In genomic region chr15:86040360-86041095, GRCh38 we compare ENCODE assay signal across 30 cellular contexts. TPM values are rescaled to one million over a fixed set of nuclear protein-coding genes. Genes with fewer than 3 reads are reported as not detected.
DNase-seq lines count a peak whose midpoint lies in the region; ATAC-seq and TF ChIP-seq lines count a peak whose summit lies in the region.
"Had no signal": no experiment of that assay in that cellular context is flagged by ENCODE, and none has a peak within 500 bp of the region (broad histone marks: within the 10 kb centered on the region; RNA-seq: fewer than 3 reads in every experiment).

No MANE protein-coding gene starts in this region.

- H2AFZ ChIP-seq in H9 (ENCODE audit: low read length), result no peak overlapping the region
- H2AFZ ChIP-seq: hepatocyte had no signal

- no peaks in the 10 kb centered on the region for H4K20me1 ChIP-seq in H9 (ENCODE audit: control insufficient read depth, insufficient read depth, insufficient read length)

- H2BK5ac ChIP-seq in H9 (ENCODE audit: insufficient read length, low read length), result no peak overlapping the region

- H3K14ac ChIP-seq in H9 (ENCODE audit: insufficient read depth, low read length), result no peak overlapping the region

- no peak for ATAC-seq in activated T-cell treated with anti-CD3 and anti-CD28 coated beads, Interleukin-2, amount 50 U/mL, for 4 hours
- no peak for ATAC-seq in foreskin keratinocyte
- ATAC-seq: gastrocnemius medialis; naive thymus-derived CD4-positive, alpha-beta T cell; right cardiac atrium; stimulated activated effector memory CD8-positive, alpha-beta T cell treated with anti-CD3 and anti-CD28 coated beads, Interleukin-12 subunit alpha, Interleukin-12 subunit beta, amount 100 ng/mL, for 72 hours had no signal

- H4K5ac ChIP-seq in H9 (ENCODE audit: insufficient read length, low read depth, low read length), result no peak overlapping the region

- no peak overlapping the region for H3K56ac ChIP-seq in H9 (ENCODE audit: insufficient read length, low read depth, low read length)

- H3K4me1 Mint-ChIP-seq in H9 (peaks cover 32 to 39% of the 10 kb centered on the region in 2 experiments), brain (peaks cover 36% of the 10 kb centered on the region)
- no peaks in the 10 kb centered on the region for H3K4me1 Mint-ChIP-seq in activated T-cell treated with anti-CD3 and anti-CD28 coated beads, Interleukin-2, amount 50 U/mL, for 4 hours (ENCODE audit: low read depth)
- H3K4me1 Mint-ChIP-seq: activated CD4-positive, alpha-beta T cell treated with anti-CD3 and anti-CD28 coated beads, Interleukin-2, amount 10 ng/mL, durations not matched to agents 7 days and 5 days; activated naive CD4-positive, alpha-beta T cell treated with anti-CD3 and anti-CD28 coated beads, Interleukin-2, amount 10 ng/mL, durations not matched to agents 7 days and 5 days; stimulated activated effector memory CD8-positive, alpha-beta T cell treated with anti-CD3 and anti-CD28 coated beads, Interleukin-12 subunit alpha, Interleukin-12 subunit beta, amount 100 ng/mL, for 72 hours had no signal

- no peak overlapping the region for H2BK20ac ChIP-seq in H9 (ENCODE audit: low read depth, low read length, poor library complexity, severe bottlenecking)

- H3T11ph ChIP-seq in H9 (ENCODE audit: low read length), result no peak overlapping the region

- H3K18ac ChIP-seq in H9 (ENCODE audit: insufficient read length, low read depth, low read length), result no peak overlapping the region

- no peaks in the 10 kb centered on the region for H3K79me2 ChIP-seq in H9 (ENCODE audit: insufficient read depth, low read length)
- H3K79me2 ChIP-seq: hepatocyte had no signal

- H3K4me2 ChIP-seq in H9 (ENCODE audit: insufficient read depth, insufficient read length, low read length), result no peak overlapping the region
- H3K4me2 ChIP-seq: hepatocyte had no signal

- H3K27ac Mint-ChIP-seq in H9 (peak overlapping the region in 1 of 3 experiments; percentile 52; a peak in 2 of 7 replicates), brain (peak overlapping the region; percentile 66 to 97 (median 90))
- H3K27ac Mint-ChIP-seq: activated CD4-positive, alpha-beta T cell treated with anti-CD3 and anti-CD28 coated beads, Interleukin-2, amount 10 ng/mL, durations not matched to agents 7 days and 5 days; activated naive CD4-positive, alpha-beta T cell treated with anti-CD3 and anti-CD28 coated beads, Interleukin-2, amount 10 ng/mL, durations not matched to agents 7 days and 5 days; naive thymus-derived CD4-positive, alpha-beta T cell; stimulated activated effector memory CD8-positive, alpha-beta T cell treated with anti-CD3 and anti-CD28 coated beads, Interleukin-12 subunit alpha, Interleukin-12 subunit beta, amount 100 ng/mL, for 72 hours had no signal

- no peak overlapping the region for H3K9ac ChIP-seq in H9 (ENCODE audit: extremely low read depth, insufficient read length, low read length)

- no CpG with 5 or more reads among the region's 6 CpGs for WGBS in H9 (ENCODE audit: extremely low coverage, insufficient read length, low lambda C conversion rate)

- peak overlapping the region in 1 of 2 experiments; percentile 25; a peak in 1 of 5 replicates for H3K4me3 Mint-ChIP-seq in H9
- peak overlapping the region in 1 of 5 experiments; percentile 59 for H3K4me3 Mint-ChIP-seq in brain
- H3K4me3 Mint-ChIP-seq in activated T-cell treated with anti-CD3 and anti-CD28 coated beads, Interleukin-2, amount 50 U/mL, for 4 hours, result no peak overlapping the region
- H3K4me3 Mint-ChIP-seq: activated CD4-positive, alpha-beta T cell treated with anti-CD3 and anti-CD28 coated beads, Interleukin-2, amount 10 ng/mL, durations not matched to agents 7 days and 5 days; activated naive CD4-positive, alpha-beta T cell treated with anti-CD3 and anti-CD28 coated beads, Interleukin-2, amount 10 ng/mL, durations not matched to agents 7 days and 5 days; naive thymus-derived CD4-positive, alpha-beta T cell; stimulated activated effector memory CD8-positive, alpha-beta T cell treated with anti-CD3 and anti-CD28 coated beads, Interleukin-12 subunit alpha, Interleukin-12 subunit beta, amount 100 ng/mL, for 72 hours had no signal

- H3K79me1 ChIP-seq in H9 (ENCODE audit: insufficient read depth, low read depth, low read length, poor library complexity, severe bottlenecking), result no peaks in the 10 kb centered on the region

- H3K27me3 Mint-ChIP-seq in H9 (ENCODE audit: low read depth) (peaks cover 2% of the 10 kb centered on the region), brain (no peaks in the 10 kb centered on the region)
- H3K27me3 Mint-ChIP-seq in activated T-cell treated with anti-CD3 and anti-CD28 coated beads, Interleukin-2, amount 50 U/mL, for 4 hours (ENCODE audit: low read depth), result peaks cover 17% of the 10 kb centered on the region

- no peak overlapping the region for H3K23ac ChIP-seq in H9 (ENCODE audit: insufficient read length, low read depth, low read length)

- H3K27me3 ChIP-seq in H9 (ENCODE audit: insufficient read depth, low read length) (no peaks in the 10 kb centered on the region), foreskin keratinocyte (no peaks in the 10 kb centered on the region)
- H3K27me3 ChIP-seq: gastrocnemius medialis, hepatocyte, Peyer's patch, upper lobe of left lung had no signal

- H4K8ac ChIP-seq in H9 (replicated peaks; ENCODE audit: insufficient read length, low read depth, low read length), result no peak overlapping the region

- H2AK5ac ChIP-seq in H9 (ENCODE audit: insufficient read length, low read length), result no peak overlapping the region

- no peak overlapping the region for H3K27ac ChIP-seq in H9 (ENCODE audit: insufficient read length, low read depth, low read length)
- H3K27ac ChIP-seq in foreskin keratinocyte, result no peak overlapping the region
- H3K27ac ChIP-seq: esophagus muscularis mucosa, gastrocnemius medialis, hepatocyte, HL-60, left ventricle myocardium inferior, Peyer's patch, upper lobe of left lung had no signal

- H2BK12ac ChIP-seq in H9 (ENCODE audit: insufficient read length, low read depth, low read length), result no peak overlapping the region

- H3K36me3 Mint-ChIP-seq in H9 (ENCODE audit: insufficient read depth in 1 of 3, low read depth in 3 of 3) (no peaks in the 10 kb centered on the region; a peak in 1 of 7 replicates), brain (no peaks in the 10 kb centered on the region)
- no peaks in the 10 kb centered on the region for H3K36me3 Mint-ChIP-seq in activated T-cell treated with anti-CD3 and anti-CD28 coated beads, Interleukin-2, amount 50 U/mL, for 4 hours (ENCODE audit: insufficient read depth)
- H3K36me3 Mint-ChIP-seq: activated naive CD4-positive, alpha-beta T cell treated with anti-CD3 and anti-CD28 coated beads, Interleukin-2, amount 10 ng/mL, durations not matched to agents 7 days and 5 days; naive thymus-derived CD4-positive, alpha-beta T cell; stimulated activated effector memory CD8-positive, alpha-beta T cell treated with anti-CD3 and anti-CD28 coated beads, Interleukin-12 subunit alpha, Interleukin-12 subunit beta, amount 100 ng/mL, for 72 hours had no signal

- H3K9me3 Mint-ChIP-seq in H9 (no peaks in the 10 kb centered on the region), brain (no peaks in the 10 kb centered on the region)
- H3K9me3 Mint-ChIP-seq in activated T-cell treated with anti-CD3 and anti-CD28 coated beads, Interleukin-2, amount 50 U/mL, for 4 hours, result no peaks in the 10 kb centered on the region
- H3K9me3 Mint-ChIP-seq: activated CD4-positive, alpha-beta T cell treated with anti-CD3 and anti-CD28 coated beads, Interleukin-2, amount 10 ng/mL, durations not matched to agents 7 days and 5 days; activated naive CD4-positive, alpha-beta T cell treated with anti-CD3 and anti-CD28 coated beads, Interleukin-2, amount 10 ng/mL, durations not matched to agents 7 days and 5 days; naive thymus-derived CD4-positive, alpha-beta T cell; stimulated activated effector memory CD8-positive, alpha-beta T cell treated with anti-CD3 and anti-CD28 coated beads, Interleukin-12 subunit alpha, Interleukin-12 subunit beta, amount 100 ng/mL, for 72 hours had no signal

- H2BK120ac ChIP-seq in H9 (ENCODE audit: low read depth, low read length, poor library complexity, severe bottlenecking), result no peak overlapping the region

- H3K4me1 ChIP-seq in H9 (ENCODE audit: insufficient read depth, low read length) (peaks cover 11% of the 10 kb centered on the region; the same call in 1 of the 2 replicates), foreskin keratinocyte (no peaks in the 10 kb centered on the region)
- H3K4me1 ChIP-seq: esophagus muscularis mucosa, gastrocnemius medialis, left ventricle myocardium inferior, Peyer's patch, upper lobe of left lung had no signal

- no peaks in the 10 kb centered on the region for H3K23me2 ChIP-seq in H9 (ENCODE audit: insufficient read length, low read depth, low read length, poor library complexity, severe bottlenecking)

- no peak overlapping the region for H4K91ac ChIP-seq in H9 (ENCODE audit: insufficient read length, low read depth, low read length)

- DNase-seq in H9 (peak; percentile 66), inferior parietal cortex (ENCODE audit: extremely low spot score) (peak; percentile 22), putamen (ENCODE audit: low spot score) (peak; percentile 56), foreskin keratinocyte (no peak)
- DNase-seq in stimulated activated CD4-positive, alpha-beta T cell treated with anti-CD3 and anti-CD28 coated beads, Interleukin-4, amount 100 ng/mL, for 24 hours, result no peak
- no peak for DNase-seq in activated T-cell treated with anti-CD3 and anti-CD28 coated beads, Interleukin-2, amount 50 U/mL, for 4 hours
- DNase-seq: activated CD4-positive, alpha-beta T cell treated with anti-CD3 and anti-CD28 coated beads, Interleukin-2, amount 10 ng/mL, durations not matched to agents 7 days and 5 days; activated naive CD4-positive, alpha-beta T cell treated with anti-CD3 and anti-CD28 coated beads, Interleukin-2, amount 10 ng/mL, durations not matched to agents 7 days and 5 days; activated T-cell treated with anti-CD3 and anti-CD28 coated beads, Interleukin-2, amount 50 U/mL, for 48 hours; COR-L47; cortex of kidney; DMS79; gastrocnemius medialis; left ventricle myocardium inferior; naive thymus-derived CD4-positive, alpha-beta T cell; NCI-H524; Peyer's patch; right cardiac atrium; SHP77 treated with DMSO at 0.1 percent for 48 hours; stimulated activated CD4-positive, alpha-beta T cell treated with anti-CD3 and anti-CD28 coated beads, Interleukin-2, amount 100 ng/mL, for 48 hours; T-helper 9 cell; upper lobe of left lung had no signal

- no peaks in the 10 kb centered on the region for H3K9me3 ChIP-seq in H9 (ENCODE audit: control insufficient read depth, low read depth, low read length)
- H3K9me3 ChIP-seq: esophagus muscularis mucosa, gastrocnemius medialis, left ventricle myocardium inferior, Peyer's patch, upper lobe of left lung had no signal

- H3K4ac ChIP-seq in H9 (ENCODE audit: low read depth, low read length), result no peak overlapping the region

- TF ChIP-seq CTCF in H9 (conservative IDR thresholded peaks at IDR 0.05) (peak; percentile 70), brain (conservative IDR thresholded peaks at IDR 0.05) (no peak), foreskin keratinocyte (conservative IDR thresholded peaks at IDR 0.05) (no peak)

- H2BK15ac ChIP-seq in H9 (ENCODE audit: low read depth, low read length), result no peak overlapping the region

RNA-seq across cellular contexts. Expression of gene AGBL1, which starts 39.1 kb away (rescaled TPM):
- not detected in 2 replicates for total RNA-seq in H9 (2021)
- not detected for polyA plus RNA-seq in brain (ENCODE audit: insufficient read depth, low read depth, low replicate concordance)
- under 1 TPM in 1 of 3 donors, not detected in 2; 0.05 TPM for total RNA-seq in activated T-cell treated with anti-CD3 and anti-CD28 coated beads, Interleukin-2, amount 50 U/mL, for 4 hours
- total RNA-seq in foreskin keratinocyte, result not detected in 2 replicates
- not detected in 2 replicates for polyA plus RNA-seq in foreskin keratinocyte
- total RNA-seq: activated CD4-positive, alpha-beta T cell treated with anti-CD3 and anti-CD28 coated beads, Interleukin-2, amount 10 ng/mL, durations not matched to agents 7 days and 5 days; bronchial epithelial cell; hepatocyte; left ventricle myocardium inferior; naive thymus-derived CD4-positive, alpha-beta T cell; osteocyte; right cardiac atrium; subcutaneous adipose tissue had no signal
- polyA plus RNA-seq: hepatocyte; naive thymus-derived CD4-positive, alpha-beta T cell; right cardiac atrium had no signal

Comparison
In these comparisons a context has a peak if more than half of its experiments do, and no peak if none do; other contexts are left out.
1. DNase-seq: peak in H9 (single experiment), inferior parietal cortex (single experiment) and putamen (single experiment); none in stimulated activated CD4-positive, alpha-beta T cell treated with anti-CD3 and anti-CD28 coated beads, Interleukin-4, amount 100 ng/mL, for 24 hours (single experiment), activated T-cell treated with anti-CD3 and anti-CD28 coated beads, Interleukin-2, amount 50 U/mL, for 4 hours (single experiment) and foreskin keratinocyte (0 of 2).